Comparison of ENCODE assay signal across 8 cellular contexts in the genomic region with DNA sequence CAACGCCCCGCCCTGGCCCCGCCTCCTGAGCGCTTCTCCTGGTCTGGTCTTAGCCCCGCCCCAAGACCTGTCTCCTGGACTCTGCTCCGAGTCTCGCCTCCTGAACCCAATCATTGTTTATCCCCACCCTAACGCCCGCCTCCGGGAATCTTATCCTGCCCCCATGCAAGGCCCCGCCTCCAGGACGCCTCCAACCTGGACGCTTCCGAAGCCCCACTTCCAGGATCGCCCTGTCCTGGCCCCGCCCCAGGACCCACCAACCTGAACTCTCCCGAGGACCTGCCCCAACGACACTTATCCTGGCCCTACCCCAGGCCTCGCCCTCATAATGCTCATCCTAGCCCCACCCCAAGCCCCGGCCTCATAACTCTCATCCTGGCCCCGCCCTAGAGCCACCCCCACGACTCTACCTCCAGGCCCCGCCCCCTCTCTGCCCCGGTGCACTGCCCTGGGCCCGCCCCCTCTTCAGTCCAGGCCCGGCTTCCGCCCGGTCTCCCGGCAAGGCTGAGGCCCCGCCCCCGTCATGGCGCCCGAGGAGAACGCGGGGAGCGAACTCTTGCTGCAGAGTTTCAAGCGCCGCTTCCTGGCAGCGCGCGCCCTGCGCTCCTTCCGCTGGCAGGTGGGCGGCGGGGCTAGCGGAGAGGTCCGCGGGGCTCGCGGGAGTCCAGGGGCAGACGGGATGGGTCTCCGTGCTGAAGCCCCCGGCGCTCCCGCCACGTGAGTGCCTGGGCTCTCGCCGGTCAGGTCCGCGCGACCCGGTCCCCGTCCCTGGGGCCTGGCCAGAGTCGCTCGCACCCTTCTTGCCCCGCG. TPM values are rescaled to one million over a fixed set of nuclear protein-coding genes. Genes with fewer than 3 reads are reported as not detected.
A peak's percentile ranks its signal among the peaks of the same experiment; 100 is the strongest.
DNase-seq lines count a peak whose midpoint lies in the region; ATAC-seq lines count a peak whose summit lies in the region.

No MANE protein-coding gene starts in this region.

- WGBS in esophagus, 2 donors, result 0 to 2% methylated on average over 34 to 66 of the region's 67 CpGs

- H3K9me3 ChIP-seq in esophagus (ENCODE audit: control insufficient read depth in 2 of 2, insufficient read depth in 1 of 2, low read depth in 1 of 2, low read length in 1 of 2) (no peaks in the 10 kb centered on the region), mucosa of stomach (ENCODE audit: control insufficient read depth, low read length) (no peaks in the 10 kb centered on the region)

- H3K4me1 ChIP-seq in esophagus (ENCODE audit: control insufficient read depth in 2 of 2, insufficient read depth in 2 of 2, low read length in 1 of 2), result no peaks in the 10 kb centered on the region
- no peaks in the 10 kb centered on the region for H3K4me1 ChIP-seq in mucosa of stomach (ENCODE audit: control insufficient read depth, insufficient read depth, low read length)

- peak overlapping the region; percentile 66 for H3K9ac ChIP-seq in mucosa of stomach (ENCODE audit: low read length)

- no peaks in the 10 kb centered on the region for H3K27me3 ChIP-seq in esophagus (ENCODE audit: control insufficient read depth in 1 of 2, insufficient read depth in 2 of 2, low read length in 2 of 2)
- H3K27me3 ChIP-seq in mucosa of stomach (ENCODE audit: control insufficient read depth, insufficient read depth, low read length), result no peaks in the 10 kb centered on the region

- DNase-seq in DMS 273 (lab: John Stamatoyannopoulos, UW; ENCODE audit: unreplicated experiment) (peak; percentile 98), HuH-7.5 (ENCODE audit: low spot score) (peak; percentile 72), OCI-M1 (lab: John Stamatoyannopoulos, UW) (peak; percentile 100), activated T-cell treated with anti-CD3 and anti-CD28 coated beads for 48 hours (ENCODE audit: low read depth) (peak; percentile 98)
- peak; percentile 100 for DNase-seq in stimulated activated CD8-positive, alpha-beta memory T cell treated with anti-CD3 and anti-CD28 coated beads, Interleukin-4, amount 100 ng/mL, for 48 hours

- peak overlapping the region; percentile 89 for H3K27ac ChIP-seq in esophagus (ENCODE audit: low read depth in 2 of 2, low read length in 1 of 2)

- ATAC-seq in GM21526 (IDR thresholded peaks at IDR 0.05; ENCODE audit: low FRiP score, unreplicated experiment), result peak; percentile 96

- H3K36me3 ChIP-seq in esophagus (ENCODE audit: control insufficient read depth in 2 of 2, insufficient read depth in 2 of 2, low read length in 1 of 2), result no peaks in the 10 kb centered on the region
- no peaks in the 10 kb centered on the region for H3K36me3 ChIP-seq in mucosa of stomach (ENCODE audit: control insufficient read depth, insufficient read depth, low read length)

- H3K4me3 ChIP-seq in esophagus (ENCODE audit: low read depth in 1 of 2, low read length in 2 of 2) (peak overlapping the region; percentile 65 to 67), mucosa of stomach (ENCODE audit: low read length) (no peak overlapping the region)

RNA-seq across cellular contexts. Expression of gene DEFB108B, which starts 45.8 kb away (rescaled TPM):
- polyA plus RNA-seq in esophagus, result not detected
